ENCODE assay signal across 1 cellular context in the genomic region with DNA sequence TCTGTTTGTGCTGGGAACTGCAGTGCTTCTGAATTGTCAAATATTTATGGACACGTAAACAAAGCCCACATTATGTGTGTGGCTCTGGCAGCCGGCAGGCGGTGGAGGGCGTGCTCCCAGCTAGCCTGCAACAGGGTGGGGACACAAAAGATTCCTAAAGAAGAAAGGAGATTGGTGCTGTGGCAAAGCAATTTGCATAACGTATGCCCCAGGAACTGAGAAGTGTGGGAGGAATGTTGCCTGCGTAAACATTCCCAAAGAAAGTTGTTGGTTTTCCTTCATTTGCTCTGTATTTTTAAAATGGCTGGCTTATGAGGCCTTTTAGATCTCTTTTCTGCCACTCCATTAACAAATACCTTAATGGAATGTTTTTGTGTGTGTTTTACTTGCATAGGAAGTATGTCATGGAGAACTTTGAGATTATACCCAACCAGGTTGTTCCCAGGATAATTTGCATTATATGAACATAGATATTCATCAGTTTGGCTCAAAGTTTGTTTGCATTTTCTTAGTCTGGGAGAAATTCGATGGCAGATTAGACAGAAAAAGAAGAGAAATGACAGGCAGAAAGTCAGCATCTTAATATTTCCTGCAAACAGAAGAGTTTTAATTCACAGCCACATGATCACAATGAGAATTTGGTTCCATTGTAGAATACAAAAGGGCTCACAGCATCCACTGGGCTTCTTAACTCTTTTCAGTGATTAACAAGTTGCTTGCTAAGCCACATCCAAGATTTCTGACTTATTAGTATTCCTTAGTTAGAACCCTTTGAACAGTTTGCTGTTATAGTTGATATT.
TF ChIP-seq lines count a peak whose summit lies in the region.

No MANE protein-coding gene starts in this region.

TF ChIP-seq in K562, 482 proteins besides CTCF, POLR2A, EP300 and RAD21 (continued from another document):
- TF ChIP-seq, protein P1, sequence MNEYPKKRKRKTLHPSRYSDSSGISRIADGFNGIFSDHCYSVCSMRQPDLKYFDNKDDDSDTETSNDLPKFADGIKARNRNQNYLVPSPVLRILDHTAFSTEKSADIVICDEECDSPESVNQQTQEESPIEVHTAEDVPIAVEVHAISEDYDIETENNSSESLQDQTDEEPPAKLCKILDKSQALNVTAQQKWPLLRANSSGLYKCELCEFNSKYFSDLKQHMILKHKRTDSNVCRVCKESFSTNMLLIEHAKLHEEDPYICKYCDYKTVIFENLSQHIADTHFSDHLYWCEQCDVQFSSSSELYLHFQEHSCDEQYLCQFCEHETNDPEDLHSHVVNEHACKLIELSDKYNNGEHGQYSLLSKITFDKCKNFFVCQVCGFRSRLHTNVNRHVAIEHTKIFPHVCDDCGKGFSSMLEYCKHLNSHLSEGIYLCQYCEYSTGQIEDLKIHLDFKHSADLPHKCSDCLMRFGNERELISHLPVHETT (CRISPR knock-in tag; conservative IDR thresholded peaks at IDR 0.05 in 1 of 2, IDR thresholded peaks at IDR 0.05 in 1 of 2), result peak in 1 of 2 experiments; percentile 73; a peak in 1 of 4 replicates
- TF ChIP-seq, protein P2, sequence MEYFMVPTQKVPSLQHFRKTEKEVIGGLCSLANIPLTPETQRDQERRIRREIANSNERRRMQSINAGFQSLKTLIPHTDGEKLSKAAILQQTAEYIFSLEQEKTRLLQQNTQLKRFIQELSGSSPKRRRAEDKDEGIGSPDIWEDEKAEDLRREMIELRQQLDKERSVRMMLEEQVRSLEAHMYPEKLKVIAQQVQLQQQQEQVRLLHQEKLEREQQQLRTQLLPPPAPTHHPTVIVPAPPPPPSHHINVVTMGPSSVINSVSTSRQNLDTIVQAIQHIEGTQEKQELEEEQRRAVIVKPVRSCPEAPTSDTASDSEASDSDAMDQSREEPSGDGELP (CRISPR knock-in tag; IDR thresholded peaks at IDR 0.05; ENCODE audit: borderline replicate concordance), result peak; percentile 39; the same call in 1 of the 2 replicates
- TF ChIP-seq SOX6 (IDR thresholded peaks at IDR 0.05) (peak; percentile 54; the same call in 1 of the 2 replicates), ZKSCAN8 (CRISPR knock-in tag; IDR thresholded peaks at IDR 0.05) (peak; percentile 48; the same call in 1 of the 2 replicates), ZNF584 (CRISPR knock-in tag; IDR thresholded peaks at IDR 0.05; ENCODE audit: low read depth) (0 out of 2 replicates have a peak, but pooled peaks have one; percentile 32)
